Comparison of ENCODE assay signal across 1 cellular context in the genomic region with DNA sequence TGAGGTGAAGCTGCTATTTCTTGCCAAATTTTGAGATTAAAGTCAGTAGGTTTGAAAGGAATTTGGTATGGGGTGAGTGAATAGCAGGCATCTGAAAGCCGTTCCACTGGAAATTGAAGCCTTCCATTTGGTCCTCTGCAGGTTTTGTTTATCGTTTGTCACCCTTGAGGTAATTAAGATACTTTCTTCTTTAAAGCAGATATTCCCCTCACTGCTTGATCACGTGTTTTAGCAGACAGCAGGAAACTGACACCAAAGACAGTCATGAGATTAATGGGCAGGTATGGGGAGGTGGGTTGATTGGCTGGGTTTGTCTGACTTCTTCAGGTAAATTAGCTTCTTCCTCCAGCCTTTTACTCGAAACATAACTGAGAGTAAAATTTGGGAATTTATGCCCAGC.
TF ChIP-seq lines count a peak whose summit lies in the region.

No MANE protein-coding gene starts in this region.

TF ChIP-seq in WTC11, 78 proteins besides CTCF, POLR2A, EP300 and RAD21 (continued from another document):
- TF ChIP-seq TCF7 (CRISPR knock-in tag; IDR thresholded peaks at IDR 0.05; ENCODE audit: low read depth) = no peak
- no peak for TF ChIP-seq PRRX2 (CRISPR knock-in tag; IDR thresholded peaks at IDR 0.05)
- no peak for TF ChIP-seq FOXP1 (CRISPR knock-in tag; IDR thresholded peaks at IDR 0.05; ENCODE audit: borderline replicate concordance)
- TF ChIP-seq, protein P1, sequence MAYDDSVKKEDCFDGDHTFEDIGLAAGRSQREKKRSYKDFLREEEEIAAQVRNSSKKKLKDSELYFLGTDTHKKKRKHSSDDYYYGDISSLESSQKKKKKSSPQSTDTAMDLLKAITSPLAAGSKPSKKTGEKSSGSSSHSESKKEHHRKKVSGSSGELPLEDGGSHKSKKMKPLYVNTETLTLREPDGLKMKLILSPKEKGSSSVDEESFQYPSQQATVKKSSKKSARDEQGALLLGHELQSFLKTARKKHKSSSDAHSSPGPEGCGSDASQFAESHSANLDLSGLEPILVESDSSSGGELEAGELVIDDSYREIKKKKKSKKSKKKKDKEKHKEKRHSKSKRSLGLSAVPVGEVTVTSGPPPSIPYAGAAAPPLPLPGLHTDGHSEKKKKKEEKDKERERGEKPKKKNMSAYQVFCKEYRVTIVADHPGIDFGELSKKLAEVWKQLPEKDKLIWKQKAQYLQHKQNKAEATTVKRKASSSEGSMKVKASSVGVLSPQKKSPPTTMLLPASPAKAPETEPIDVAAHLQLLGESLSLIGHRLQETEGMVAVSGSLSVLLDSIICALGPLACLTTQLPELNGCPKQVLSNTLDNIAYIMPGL (CRISPR knock-in tag; IDR thresholded peaks at IDR 0.05) = no peak
- TF ChIP-seq, protein P2, sequence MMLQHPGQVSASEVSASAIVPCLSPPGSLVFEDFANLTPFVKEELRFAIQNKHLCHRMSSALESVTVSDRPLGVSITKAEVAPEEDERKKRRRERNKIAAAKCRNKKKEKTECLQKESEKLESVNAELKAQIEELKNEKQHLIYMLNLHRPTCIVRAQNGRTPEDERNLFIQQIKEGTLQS (CRISPR knock-in tag; conservative IDR thresholded peaks at IDR 0.05) = no peak
- no peak for TF ChIP-seq FOXJ3 (CRISPR knock-in tag; IDR thresholded peaks at IDR 0.05; ENCODE audit: borderline replicate concordance)
- TF ChIP-seq FOXK1 (CRISPR knock-in tag; IDR thresholded peaks at IDR 0.05) = no peak
- TF ChIP-seq NR3C1 (CRISPR knock-in tag; conservative IDR thresholded peaks at IDR 0.05; ENCODE audit: low read depth) = no peak
- TF ChIP-seq OVOL2 (CRISPR knock-in tag; IDR thresholded peaks at IDR 0.05; ENCODE audit: borderline replicate concordance) = no peak
- no peak for TF ChIP-seq ESRRA (CRISPR knock-in tag; IDR thresholded peaks at IDR 0.05; ENCODE audit: borderline replicate concordance)
- no peak for TF ChIP-seq MXD4 (CRISPR knock-in tag; IDR thresholded peaks at IDR 0.05; ENCODE audit: borderline replicate concordance)
- TF ChIP-seq ATF1 (CRISPR knock-in tag; IDR thresholded peaks at IDR 0.05) = no peak
- no peak for TF ChIP-seq NFATC4 (CRISPR knock-in tag; IDR thresholded peaks at IDR 0.05)
TF ChIP-seq in WTC11: peak in this region for 0.
